In genomic region chr15:41941644-41942415, GRCh38 we compare ENCODE assay signal across 1 cellular context.
TF ChIP-seq lines count a peak whose summit lies in the region.

No MANE protein-coding gene starts in this region.

TF ChIP-seq in Ishikawa, 13 proteins besides CTCF, POLR2A, EP300 and RAD21 (continued from another document):
- TF ChIP-seq REST (IDR thresholded peaks at IDR 0.05; ENCODE audit: low read depth) (no peak), TEAD4 (IDR thresholded peaks at IDR 0.05) (peak; percentile 84), MAX (IDR thresholded peaks at IDR 0.05) (no peak), TCF12 (IDR thresholded peaks at IDR 0.05; ENCODE audit: low read depth) (peak; percentile 66), YY1 (IDR thresholded peaks at IDR 0.05; ENCODE audit: low read depth) (no peak), FOXM1 (IDR thresholded peaks at IDR 0.05; ENCODE audit: borderline replicate concordance, low read depth) (no peak)
